Comparison of ENCODE assay signal across 8 cellular contexts in the genomic region with DNA sequence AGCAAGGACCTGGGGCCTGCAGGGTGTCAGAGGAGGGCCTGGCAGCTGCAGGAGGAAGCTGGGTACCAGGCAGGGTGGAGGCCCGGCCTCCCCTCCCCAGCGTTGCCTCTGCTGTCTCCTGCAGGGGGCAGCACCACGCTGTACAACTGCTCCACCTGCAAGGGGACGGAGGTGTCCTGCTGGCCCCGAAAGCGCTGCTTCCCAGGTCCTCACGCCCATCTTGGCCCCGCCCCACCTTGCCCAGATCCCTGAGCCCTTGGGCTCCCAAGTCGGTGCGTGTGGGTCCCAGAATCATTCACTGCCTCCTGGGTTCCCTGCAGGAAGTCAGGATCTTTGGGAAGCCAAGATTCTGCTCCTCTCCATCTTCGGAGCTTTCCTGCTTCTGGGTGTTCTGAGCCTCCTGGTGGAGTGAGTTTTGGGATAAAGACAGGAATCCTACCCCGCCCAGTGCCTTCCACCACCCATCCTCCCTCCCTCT. TPM values are rescaled to one million over a fixed set of nuclear protein-coding genes. Genes with fewer than 3 reads are reported as not detected.
A peak's percentile ranks its signal among the peaks of the same experiment; 100 is the strongest.
DNase-seq lines count a peak whose midpoint lies in the region; ATAC-seq and TF ChIP-seq lines count a peak whose summit lies in the region.

No MANE protein-coding gene starts in this region.

- H3K36me3 ChIP-seq in SJCRH30, result no peaks in the 10 kb centered on the region
- H3K36me3 ChIP-seq in thyroid gland, result no peaks in the 10 kb centered on the region

- no peak for ATAC-seq in HG03378 (IDR thresholded peaks at IDR 0.05; ENCODE audit: unreplicated experiment)

- H3K9me3 ChIP-seq in SJCRH30 (replicated peaks) (no peaks in the 10 kb centered on the region), thyroid gland (no peaks in the 10 kb centered on the region)

- peaks cover 4% of the 10 kb centered on the region for H3K4me1 Mint-ChIP-seq in glutamatergic neuron (ENCODE audit: low read depth, unreplicated experiment)
- H3K4me1 Mint-ChIP-seq in osteocyte (ENCODE audit: unreplicated experiment), result peaks cover 38% of the 10 kb centered on the region

- no peak overlapping the region for H3K27ac Mint-ChIP-seq in glutamatergic neuron (ENCODE audit: unreplicated experiment)
- no peak overlapping the region for H3K27ac Mint-ChIP-seq in osteocyte (ENCODE audit: unreplicated experiment)

- H3K4me3 ChIP-seq in SJCRH30 (no peak overlapping the region), thyroid gland (replicated peaks in 1 of 3) (no peak overlapping the region)

- H3K4me3 Mint-ChIP-seq in glutamatergic neuron (ENCODE audit: unreplicated experiment), result no peak overlapping the region
- H3K4me3 Mint-ChIP-seq in osteocyte (ENCODE audit: unreplicated experiment), result no peak overlapping the region

- 13 to 30% methylated on average over 4 to 12 of the region's 12 CpGs for WGBS in thyroid gland, 2 donors

- TF ChIP-seq CTCF in glutamatergic neuron (IDR thresholded peaks at IDR 0.05; ENCODE audit: partially characterized antibody, unreplicated experiment) (peak; percentile 82), osteocyte (IDR thresholded peaks at IDR 0.05) (peak; percentile 92), thyroid gland (IDR thresholded peaks at IDR 0.05) (peak; percentile 49 to 85 (median 79))

- H3K36me3 Mint-ChIP-seq in glutamatergic neuron (ENCODE audit: unreplicated experiment) (no peaks in the 10 kb centered on the region), osteocyte (ENCODE audit: unreplicated experiment) (no peaks in the 10 kb centered on the region)

- H3K4me1 ChIP-seq in SJCRH30 (peaks cover 6% of the 10 kb centered on the region; the same call in 1 of the 2 replicates), thyroid gland (peaks cover 8 to 34% of the 10 kb centered on the region in 2 donors)

- TF ChIP-seq POLR2A in thyroid gland (IDR thresholded peaks at IDR 0.05), result no peak

- intact Hi-C loops in thyroid gland (cut with DNase I), result loop anchor here (5.0 to 10.0 kb wide), 2 partner anchors 129 to 206 kb away; partner anchors contain the start of genes POLR2A, SENP3 and SLC35G6

- H3K27me3 Mint-ChIP-seq in glutamatergic neuron (ENCODE audit: unreplicated experiment) (peaks cover 8% of the 10 kb centered on the region), osteocyte (ENCODE audit: unreplicated experiment) (no peaks in the 10 kb centered on the region)

- H3K9me3 Mint-ChIP-seq in glutamatergic neuron (ENCODE audit: unreplicated experiment) (peaks cover 6% of the 10 kb centered on the region), osteocyte (ENCODE audit: unreplicated experiment) (no peaks in the 10 kb centered on the region)

- peak; percentile 85 for DNase-seq in DMS53 treated with DMSO at 0.1 percent for 48 hours (lab: John Stamatoyannopoulos, UW; ENCODE audit: unreplicated experiment)
- peak; percentile 84 for DNase-seq in HuH-7.5 (ENCODE audit: low spot score)
- peak; percentile 73 to 79 for DNase-seq in SJCRH30
- peak; percentile 87 for DNase-seq in activated gamma-delta T cell treated with Interleukin-2 at 50 U/mL for 16 hours
- DNase-seq in glutamatergic neuron, result peak; percentile 87
- DNase-seq in osteocyte (ENCODE audit: extremely low spot score, unreplicated experiment), result peak; percentile 91
- peak; percentile 74 to 83 for DNase-seq in thyroid gland

- H3K27me3 ChIP-seq in SJCRH30 (no peaks in the 10 kb centered on the region), thyroid gland (no peaks in the 10 kb centered on the region)

- H3K27ac ChIP-seq in SJCRH30 (no peak overlapping the region), thyroid gland (no peak overlapping the region)

RNA-seq across cellular contexts. Expression of gene TMEM95, which starts 1.2 kb away (rescaled TPM):
- total RNA-seq in SJCRH30 (2014; rRNA removed; shearing (Covaris generic)), result not detected in 2 replicates
- not detected for total RNA-seq in glutamatergic neuron (ENCODE audit: unreplicated experiment)
- total RNA-seq in osteocyte, result not detected in 2 replicates
- not detected for total RNA-seq in thyroid gland

RNA-seq across cellular contexts. Expression of gene KCTD11, which starts 4.1 kb away (rescaled TPM):
- 1.7 and 2.6 TPM in 2 replicates for total RNA-seq in SJCRH30 (2014; rRNA removed; shearing (Covaris generic))
- 2.2 TPM for total RNA-seq in glutamatergic neuron (ENCODE audit: unreplicated experiment)
- total RNA-seq in osteocyte, result 12.7 and 13.3 TPM in 2 replicates
- 10 to 100 TPM in 3 of 4 donors, 1 to 10 TPM in 1; 6.6 to 20.4 (median 18.7) TPM for total RNA-seq in thyroid gland

RNA-seq across cellular contexts. Expression of gene ACAP1, which starts 19.8 kb away (rescaled TPM):
- total RNA-seq in SJCRH30 (2014; rRNA removed; shearing (Covaris generic)), result 0.20 and 0.67 TPM in 2 replicates
- total RNA-seq in glutamatergic neuron (ENCODE audit: unreplicated experiment), result not detected
- 2.0 and 4.2 TPM in 2 replicates for total RNA-seq in osteocyte
- total RNA-seq in thyroid gland, result 1 to 10 TPM in 3 of 4 donors, under 1 TPM in 1; 0.89 to 7.1 (median 3.8) TPM

RNA-seq across cellular contexts. Expression of gene TNK1, which starts 24.8 kb away (rescaled TPM):
- not detected in 2 replicates for total RNA-seq in SJCRH30 (2014; rRNA removed; shearing (Covaris generic))
- 0.34 TPM for total RNA-seq in glutamatergic neuron (ENCODE audit: unreplicated experiment)
- not detected in 2 replicates for total RNA-seq in osteocyte
- 10 to 100 TPM; 11.0 to 30.2 (median 15.9) TPM for total RNA-seq in thyroid gland

RNA-seq across cellular contexts. Expression of gene NEURL4, which starts 27.0 kb away (rescaled TPM):
- total RNA-seq in SJCRH30 (2014; rRNA removed; shearing (Covaris generic)), result 18.7 and 19.7 TPM in 2 replicates
- total RNA-seq in glutamatergic neuron (ENCODE audit: unreplicated experiment) (97.6 TPM), osteocyte (38.0 and 45.1 TPM in 2 replicates), thyroid gland (10 to 100 TPM; 18.5 to 32.8 (median 22.5) TPM)
